Comparison of ENCODE assay signal across 8 cellular contexts in genomic region chr2:11377915-11378649, GRCh38. TPM values are rescaled to one million over a fixed set of nuclear protein-coding genes. Genes with fewer than 3 reads are reported as not detected.
DNase-seq lines count a peak whose midpoint lies in the region; ATAC-seq, FAIRE-seq and TF ChIP-seq lines count a peak whose summit lies in the region.

No MANE protein-coding gene starts in this region.

- H3K36me3 ChIP-seq in K562 (ENCODE audit: control insufficient read depth, insufficient read depth, low read length) (no peaks in the 10 kb centered on the region), pancreas (no peaks in the 10 kb centered on the region)

- in situ Hi-C loops in K562 (cut with MboI), result no loop called here

- TF ChIP-seq RAD21 in K562 (CRISPR knock-in tag; conservative IDR thresholded peaks at IDR 0.05 in 1 of 2, IDR thresholded peaks at IDR 0.05 in 1 of 2), result no peak

- H3K9me3 Mint-ChIP-seq in activated T-helper 1 cell treated with anti-CD3 and anti-CD28 coated beads, Interleukin-12 subunit alpha, Interleukin-12 subunit beta, Interleukin-2, Interleukin-4 antibody, amounts not matched to agents 30 ng/mL and 10 ng/mL and 1 ng/mL, durations not matched to agents 14 hours and 24 hours and 36 hours, result no peaks in the 10 kb centered on the region

- POLR2A ChIA-PET in K562 (lab: Yijun Ruan, JAX), result interaction anchor here (0.6 to 1.3 kb wide), 3 partner anchors 8 to 33 kb away, joined by 3 to 5 read pairs (median 3); partner anchors contain the start of gene ROCK2

- peak overlapping the region; percentile 3; the same call in 1 of the 2 replicates for H3K4me2 ChIP-seq in K562 (ENCODE audit: insufficient read depth, low read length)

- no peak for FAIRE-seq in K562 (lab: Jason Lieb, UNC)
- no peak for FAIRE-seq in pancreas (lab: Jason Lieb, UNC)

- no peak for TF ChIP-seq POLR2A in K562 (conservative IDR thresholded peaks at IDR 0.05)

- intact Hi-C loops in K562 (cut with micrococcal nuclease) (no loop called here), pancreas (cut with DNase I) (no loop called here)
- intact Hi-C loops in activated T-helper 1 cell treated with anti-CD3 and anti-CD28 coated beads, Interleukin-12 subunit alpha, Interleukin-12 subunit beta, Interleukin-2, Interleukin-4 antibody, amounts not matched to agents 30 ng/mL and 10 ng/mL and 1 ng/mL, durations not matched to agents 14 hours and 24 hours and 36 hours (cut with micrococcal nuclease), result no loop called here

- H3K9ac ChIP-seq in K562 (ENCODE audit: insufficient read depth in 1 of 2, low read depth in 2 of 2, low read length in 2 of 2), result no peak overlapping the region

- TF ChIP-seq CTCF in K562 (IDR thresholded peaks at IDR 0.05 in 2 of 3, conservative IDR thresholded peaks at IDR 0.05 in 1 of 3; ENCODE audit: insufficient read depth in 2 of 3, low read depth in 1 of 3, low read length in 3 of 3) (no peak), pancreas (IDR thresholded peaks at IDR 0.05) (no peak)

- H3K36me3 Mint-ChIP-seq in activated T-helper 1 cell treated with anti-CD3 and anti-CD28 coated beads, Interleukin-12 subunit alpha, Interleukin-12 subunit beta, Interleukin-2, Interleukin-4 antibody, amounts not matched to agents 30 ng/mL and 10 ng/mL and 1 ng/mL, durations not matched to agents 14 hours and 24 hours and 36 hours (ENCODE audit: low read depth), result no peaks in the 10 kb centered on the region

- no peak overlapping the region for H3K4me3 Mint-ChIP-seq in activated T-helper 1 cell treated with anti-CD3 and anti-CD28 coated beads, Interleukin-12 subunit alpha, Interleukin-12 subunit beta, Interleukin-2, Interleukin-4 antibody, amounts not matched to agents 30 ng/mL and 10 ng/mL and 1 ng/mL, durations not matched to agents 14 hours and 24 hours and 36 hours

- H4K20me1 ChIP-seq in K562 (replicated peaks; ENCODE audit: control insufficient read depth, insufficient read depth, low read length), result no peaks in the 10 kb centered on the region

- no peaks in the 10 kb centered on the region for H3K4me1 Mint-ChIP-seq in activated T-helper 1 cell treated with anti-CD3 and anti-CD28 coated beads, Interleukin-12 subunit alpha, Interleukin-12 subunit beta, Interleukin-2, Interleukin-4 antibody, amounts not matched to agents 30 ng/mL and 10 ng/mL and 1 ng/mL, durations not matched to agents 14 hours and 24 hours and 36 hours (ENCODE audit: low read depth)

- BruUV-seq in K562 (replicated peaks; lab: Mats Ljungman, UMichigan), result no TSS peak

- H3K79me2 ChIP-seq in K562 (ENCODE audit: control insufficient read depth, insufficient read depth, low read length), result no peaks in the 10 kb centered on the region

- H3K27ac ChIP-seq in K562 (ENCODE audit: extremely low read depth, low read depth, low read length), result no peak overlapping the region
- peak overlapping the region; percentile 4 to 70 (median 48) for H3K27ac ChIP-seq in pancreas

- DNase-seq in K562 (ENCODE audit: extremely low read depth in 1 of 4, low spot score in 3 of 4) (no peak), pancreas (no peak), NCI-H1417 treated with DMSO at 0.1 percent for 48 hours (lab: John Stamatoyannopoulos, UW) (no peak), globus pallidus (ENCODE audit: low spot score) (no peak)
- DNase-seq in activated T-helper 1 cell treated with anti-CD3 and anti-CD28 coated beads, Interleukin-12 subunit alpha, Interleukin-12 subunit beta, Interleukin-2, Interleukin-4 antibody, amounts not matched to agents 30 ng/mL and 10 ng/mL and 1 ng/mL, durations not matched to agents 14 hours and 24 hours and 36 hours (ENCODE audit: low spot score), result no peak
- DNase-seq in activated effector memory CD4-positive, alpha-beta T cell treated with anti-CD3 and anti-CD28 coated beads, Interleukin-2, amount 50 U/mL, for 16 hours, result no peak

- H3K27me3 ChIP-seq in K562 (ENCODE audit: control insufficient read depth in 2 of 2, insufficient read depth in 2 of 2, low read length in 2 of 2) (no peaks in the 10 kb centered on the region), pancreas (no peaks in the 10 kb centered on the region)

- WGBS in K562 (ENCODE audit: insufficient coverage, low coverage, missing lambda C conversion rate), result 48% methylated on average over 14 of the region's 14 CpGs
- 59 to 64% methylated on average over 14 of the region's 14 CpGs for WGBS in pancreas, 2 donors

- CTCF ChIA-PET in K562 (lab: Yijun Ruan, JAX; ENCODE audit: low intra/inter-chr PET ratio), result no interaction called here

- H3K27me3 Mint-ChIP-seq in activated T-helper 1 cell treated with anti-CD3 and anti-CD28 coated beads, Interleukin-12 subunit alpha, Interleukin-12 subunit beta, Interleukin-2, Interleukin-4 antibody, amounts not matched to agents 30 ng/mL and 10 ng/mL and 1 ng/mL, durations not matched to agents 14 hours and 24 hours and 36 hours (ENCODE audit: insufficient read depth), result no peaks in the 10 kb centered on the region

- H3K4me3 ChIP-seq in K562 (no peak overlapping the region), pancreas (no peak overlapping the region)

- H3K9me3 ChIP-seq in K562 (replicated peaks; ENCODE audit: control insufficient read depth, insufficient read depth, low read depth, low read length), result no peaks in the 10 kb centered on the region
- no peaks in the 10 kb centered on the region for H3K9me3 ChIP-seq in pancreas

- peaks cover 0 to 9% of the 10 kb centered on the region in 2 experiments; a peak in 2 of 5 replicates for H3K4me1 ChIP-seq in K562 (replicated peaks in 1 of 2; ENCODE audit: control insufficient read depth in 2 of 2, insufficient read depth in 2 of 2, low read length in 2 of 2)
- no peaks in the 10 kb centered on the region for H3K4me1 ChIP-seq in pancreas

- H2AFZ ChIP-seq in K562 (ENCODE audit: low read depth, low read length), result peak overlapping the region; percentile 65

- H3K27ac Mint-ChIP-seq in activated T-helper 1 cell treated with anti-CD3 and anti-CD28 coated beads, Interleukin-12 subunit alpha, Interleukin-12 subunit beta, Interleukin-2, Interleukin-4 antibody, amounts not matched to agents 30 ng/mL and 10 ng/mL and 1 ng/mL, durations not matched to agents 14 hours and 24 hours and 36 hours, result no peak overlapping the region

- no peak for TF ChIP-seq EP300 in K562 (IDR thresholded peaks at IDR 0.05; ENCODE audit: low read length)

- H3K9me1 ChIP-seq in K562 (ENCODE audit: control insufficient read depth, insufficient read depth, low read length), result no peaks in the 10 kb centered on the region

- ATAC-seq in GM18870 (IDR thresholded peaks at IDR 0.05; ENCODE audit: unreplicated experiment), result peak; percentile 82
- ATAC-seq in HG02970 (IDR thresholded peaks at IDR 0.05; ENCODE audit: low FRiP score, unreplicated experiment), result peak; percentile 82
- no peak for ATAC-seq in K562
- ATAC-seq in pancreas, result peak; percentile 29 to 56 (median 48)

TF ChIP-seq in K562, 482 proteins besides CTCF, POLR2A, EP300 and RAD21:
- TF ChIP-seq SRF (CRISPR knock-in tag; IDR thresholded peaks at IDR 0.05) (peak in 1 of 2 experiments; percentile 18; a peak in 1 of 4 replicates), LCOR (CRISPR knock-in tag; IDR thresholded peaks at IDR 0.05) (no peak)
TF ChIP-seq in K562: peak in this region for 1.

RNA-seq across cellular contexts. Expression of gene ROCK2, which starts 33.6 kb away (rescaled TPM):
- 16.6 and 83.8 TPM in 2 replicates for total RNA-seq in K562 (2011; cell fraction: chromatin; rRNA removed; ENCODE audit: low replicate concordance)
- total RNA-seq in K562 (2011; cell fraction: nucleolus; rRNA removed), result 4.2 and 6.4 TPM in 2 replicates
- 16.1 and 32.0 TPM in 2 replicates for total RNA-seq in K562 (2011; cell fraction: nucleoplasm; rRNA removed)
- total RNA-seq in K562 (2014; rRNA removed), result 14.3 and 15.0 TPM in 2 replicates
- 28.4 and 35.3 TPM in 2 replicates for total RNA-seq in K562 (2014; rRNA removed; fragmentation: Illumina TruSeq; extraction: Trizol)
- 28.1 and 30.6 TPM in 2 replicates for total RNA-seq in K562 (2015; rRNA removed; fragmentation: Illumina TruSeq; extraction: Trizol)
- total RNA-seq in K562 (2021), result 21.2 and 22.1 TPM in 2 replicates
- polyA plus RNA-seq in K562 (2011; rRNA removed), result 6.8 and 10.6 TPM in 2 replicates
- polyA plus RNA-seq in K562 (2011; cell fraction: cytosol; rRNA removed), result 1.6 and 3.5 TPM in 2 replicates
- 4.2 and 5.4 TPM in 2 replicates for polyA plus RNA-seq in K562 (2011; cell fraction: nucleus; rRNA removed)
- polyA plus RNA-seq in K562 (2012), result 10.8 and 12.3 TPM in 2 replicates
- 13.4 and 16.5 TPM in 2 replicates for polyA plus RNA-seq in K562 (2014; fragmentation: Illumina TruSeq; extraction: Trizol)
- 1 to 10 TPM; 4.9 to 6.0 TPM for polyA plus RNA-seq in K562 (2014; fragmentation: Nextera tagmentation; extraction: Ambion mirVana)
- 10.6 and 10.7 TPM in 2 replicates for polyA plus RNA-seq in K562 (2014; rRNA removed)
- 47.6 and 51.9 TPM in 2 replicates for polyA minus RNA-seq in K562 (2011; rRNA and poly(A)+ RNA removed)
- 13.8 and 19.1 TPM in 2 replicates for polyA minus RNA-seq in K562 (2011; cell fraction: cytosol; rRNA and poly(A)+ RNA removed)
- 13.7 and 34.7 TPM in 2 replicates for polyA minus RNA-seq in K562 (2011; cell fraction: nucleus; rRNA and poly(A)+ RNA removed)
- 10 to 100 TPM; 11.0 to 21.5 (median 14.0) TPM for total RNA-seq in pancreas
- polyA plus RNA-seq in pancreas, result 1 to 10 TPM; 3.5 to 6.3 TPM
- total RNA-seq in activated T-helper 1 cell treated with anti-CD3 and anti-CD28 coated beads, Interleukin-12 subunit alpha, Interleukin-12 subunit beta, Interleukin-2, Interleukin-4 antibody, amounts not matched to agents 30 ng/mL and 10 ng/mL and 1 ng/mL, durations not matched to agents 14 hours and 24 hours and 36 hours, result 20.5 and 21.7 TPM in 2 replicates
